In the genomic region with DNA sequence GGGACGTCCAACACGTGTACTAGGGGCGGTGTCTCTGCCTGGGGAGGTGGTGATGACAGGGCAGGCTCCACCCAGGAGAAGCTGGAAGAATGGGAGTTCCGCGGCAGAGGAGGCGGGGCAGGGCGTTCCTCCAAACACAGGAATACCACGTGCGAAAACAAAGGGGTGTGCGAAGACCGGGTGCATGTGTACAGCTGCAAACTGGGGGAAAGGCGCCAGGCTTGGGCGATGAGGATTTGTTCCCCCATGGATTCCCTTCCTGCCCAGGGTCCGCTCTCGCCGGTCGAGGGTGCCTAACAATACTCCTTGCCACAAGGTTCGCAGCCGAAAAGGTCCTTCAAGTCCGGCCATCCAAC, we compare ENCODE assay signal across 8 cellular contexts. TPM values are rescaled to one million over a fixed set of nuclear protein-coding genes. Genes with fewer than 3 reads are reported as not detected.
DNase-seq lines count a peak whose midpoint lies in the region; ATAC-seq and TF ChIP-seq lines count a peak whose summit lies in the region.

No MANE protein-coding gene starts in this region.

- peak overlapping the region; percentile 73; the same call in 1 of the 2 replicates for H3K9ac ChIP-seq in ES-I3 (ENCODE audit: low read depth, low read length)

- TF ChIP-seq POLR2A in breast epithelium (IDR thresholded peaks at IDR 0.05), result no peak

- peak overlapping the region; percentile 81 to 86 (median 84) for H3K4me3 ChIP-seq in breast epithelium

- DNase-seq in NCI-H187 treated with DMSO at 0.1 percent for 48 hours (lab: John Stamatoyannopoulos, UW) (peak; percentile 15), T-helper 22 cell (ENCODE audit: low read depth) (peak; percentile 62), breast epithelium (ENCODE audit: low spot score in 2 of 2) (peak; percentile 81 to 87), inferior parietal cortex (ENCODE audit: extremely low spot score) (peak; percentile 43), smooth muscle cell of the brain vasculature (ENCODE audit: low read depth, low spot score) (peak; percentile 56)

- H3K36me3 ChIP-seq in ES-I3 (ENCODE audit: insufficient read depth, low read length), result peaks cover 7% of the 10 kb centered on the region; the same call in 1 of the 2 replicates
- H3K36me3 ChIP-seq in breast epithelium, result no peaks in the 10 kb centered on the region

- H3K4me1 ChIP-seq in ES-I3 (ENCODE audit: insufficient read depth, low read length) (peaks cover 19% of the 10 kb centered on the region), breast epithelium (no peaks in the 10 kb centered on the region)

- TF ChIP-seq CTCF in breast epithelium (IDR thresholded peaks at IDR 0.05), result no peak

- peak overlapping the region; percentile 34 to 69 for H3K27ac ChIP-seq in breast epithelium

- intact Hi-C loops in breast epithelium (cut with DNase I; ENCODE audit: low total_unique reads), result no loop called here

- no peaks in the 10 kb centered on the region for H3K27me3 ChIP-seq in breast epithelium

- ATAC-seq in HG02763 (IDR thresholded peaks at IDR 0.05; ENCODE audit: unreplicated experiment) (peak; percentile 2), HG03521 (IDR thresholded peaks at IDR 0.05; ENCODE audit: unreplicated experiment) (no peak)

- H3K9me3 ChIP-seq in ES-I3 (ENCODE audit: control insufficient read depth, insufficient read depth, low read length) (no peaks in the 10 kb centered on the region), breast epithelium (no peaks in the 10 kb centered on the region)

RNA-seq across cellular contexts. Expression of a gene that starts 0.5 kb away (rescaled TPM):
- total RNA-seq in breast epithelium, result 10 to 100 TPM in 2 of 3 donors, 1 to 10 TPM in 1; 7.8 to 14.8 (median 14.4) TPM

RNA-seq across cellular contexts. Expression of a gene that starts 53.8 kb away (rescaled TPM):
- 10 to 100 TPM; 13.8 to 35.0 (median 30.8) TPM for total RNA-seq in breast epithelium

RNA-seq across cellular contexts. Expression of a gene that starts 57.7 kb away (rescaled TPM):
- total RNA-seq in breast epithelium, result 10 to 100 TPM; 13.8 to 26.9 (median 15.7) TPM

Comparison
In these comparisons a context has a peak if more than half of its experiments do, and no peak if none do; other contexts are left out.
1. DNase-seq: peak in every context shown above with its lines; median percentile 84 in breast epithelium; 62 in T-helper 22 cell; 56 in smooth muscle cell of the brain vasculature; 43 in inferior parietal cortex; 15 in NCI-H187 treated with DMSO at 0.1 percent for 48 hours.